ENCODE assay signal across 16 cellular contexts in the genomic region with DNA sequence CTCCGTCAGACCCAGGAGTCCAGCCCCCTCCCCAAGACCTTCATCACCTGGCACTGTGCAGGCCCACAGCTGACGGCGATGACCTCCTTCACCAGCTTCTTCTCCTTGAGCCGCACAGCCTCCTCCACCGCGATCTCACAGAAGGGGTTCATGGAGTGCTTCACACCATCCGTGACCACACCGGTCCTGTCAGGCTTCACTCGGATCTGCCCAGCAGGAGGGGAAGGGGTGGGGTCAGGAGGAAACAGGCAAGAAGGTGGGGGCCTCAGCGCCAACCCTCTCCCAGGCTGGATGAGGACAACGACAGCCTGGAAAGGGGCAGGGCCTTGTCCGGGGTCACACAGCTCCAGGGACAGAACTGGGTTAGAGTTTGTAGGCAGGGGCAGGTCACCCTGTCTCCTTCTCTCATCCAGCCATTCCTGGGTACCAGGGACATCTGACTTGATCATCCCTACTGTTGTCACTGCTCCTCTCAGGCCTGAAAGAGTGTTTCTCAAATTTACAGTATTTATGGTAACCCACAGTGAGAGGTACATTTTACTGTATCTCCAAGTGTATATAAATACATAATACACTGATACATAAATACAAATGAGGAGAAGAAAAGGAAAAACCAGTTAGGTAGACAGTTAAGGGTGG. TPM values are rescaled to one million over a fixed set of nuclear protein-coding genes. Genes with fewer than 3 reads are reported as not detected.
DNase-seq lines count a peak whose midpoint lies in the region; ATAC-seq, FAIRE-seq and TF ChIP-seq lines count a peak whose summit lies in the region.
"Had no signal": no experiment of that assay in that cellular context is flagged by ENCODE, and none has a peak within 500 bp of the region (broad histone marks: within the 10 kb centered on the region; RNA-seq: fewer than 3 reads in every experiment).

No MANE protein-coding gene starts in this region.

- intact Hi-C loops in pancreas (cut with DNase I) = no loop called here

- H3K27ac ChIP-seq in VCaP (peak overlapping the region; percentile 45), smooth muscle cell (ENCODE audit: low read depth) (peak overlapping the region; percentile 1), pancreas (no peak overlapping the region)

- H3K4me1 ChIP-seq in smooth muscle cell (ENCODE audit: low read depth) = peaks cover 13% of the 10 kb centered on the region
- H3K4me1 ChIP-seq in pancreas = no peaks in the 10 kb centered on the region

- no peaks in the 10 kb centered on the region for H3K79me2 ChIP-seq in smooth muscle cell (ENCODE audit: low read depth)

- H3K36me3 ChIP-seq in smooth muscle cell (ENCODE audit: low read depth) (no peaks in the 10 kb centered on the region), pancreas (peaks cover 0 to 9% (median 0%) of the 10 kb centered on the region in 3 donors)

- TF ChIP-seq CTCF in VCaP (conservative IDR thresholded peaks at IDR 0.05) (no peak), glutamatergic neuron (IDR thresholded peaks at IDR 0.05; ENCODE audit: partially characterized antibody, unreplicated experiment) (no peak), smooth muscle cell (IDR thresholded peaks at IDR 0.05; ENCODE audit: borderline replicate concordance, insufficient read depth, poor library complexity, severe bottlenecking) (no peak), pancreas (IDR thresholded peaks at IDR 0.05) (no peak)

- no peak for FAIRE-seq in pancreas (lab: Jason Lieb, UNC)

- peaks cover 2% of the 10 kb centered on the region for H4K20me1 ChIP-seq in smooth muscle cell (ENCODE audit: low read depth)

- H3K27me3 Mint-ChIP-seq in activated CD8-positive, alpha-beta memory T cell treated with anti-CD3 and anti-CD28 coated beads, Interleukin-2, amount 10 ng/mL, durations not matched to agents 7 days and 5 days = no peaks in the 10 kb centered on the region
- peaks cover 3% of the 10 kb centered on the region for H3K27me3 Mint-ChIP-seq in glutamatergic neuron (ENCODE audit: unreplicated experiment)

- 70% methylated on average over 12 of the region's 12 CpGs for WGBS in smooth muscle cell (ENCODE audit: low lambda C conversion rate)
- 71 to 79% methylated on average over 12 of the region's 12 CpGs for WGBS in pancreas, 2 donors

- H3K4me1 Mint-ChIP-seq in activated CD8-positive, alpha-beta memory T cell treated with anti-CD3 and anti-CD28 coated beads, Interleukin-2, amount 10 ng/mL, durations not matched to agents 7 days and 5 days = peaks cover 15% of the 10 kb centered on the region
- H3K4me1 Mint-ChIP-seq in glutamatergic neuron (ENCODE audit: low read depth, unreplicated experiment) = peaks cover 5% of the 10 kb centered on the region

- peaks cover 29% of the 10 kb centered on the region for H3K36me3 Mint-ChIP-seq in activated CD8-positive, alpha-beta memory T cell treated with anti-CD3 and anti-CD28 coated beads, Interleukin-2, amount 10 ng/mL, durations not matched to agents 7 days and 5 days
- peaks cover 11% of the 10 kb centered on the region for H3K36me3 Mint-ChIP-seq in glutamatergic neuron (ENCODE audit: unreplicated experiment)

- H3K9ac ChIP-seq in smooth muscle cell (ENCODE audit: low read depth) = no peak overlapping the region

- H3K27me3 ChIP-seq in smooth muscle cell (ENCODE audit: low read depth) = no peaks in the 10 kb centered on the region
- no peaks in the 10 kb centered on the region for H3K27me3 ChIP-seq in pancreas

- H3K4me3 ChIP-seq in smooth muscle cell (no peak overlapping the region), pancreas (no peak overlapping the region)

- H3K9me3 ChIP-seq in smooth muscle cell (replicated peaks; ENCODE audit: low read depth) (no peaks in the 10 kb centered on the region), pancreas (no peaks in the 10 kb centered on the region)

- H3K4me3 Mint-ChIP-seq in activated CD8-positive, alpha-beta memory T cell treated with anti-CD3 and anti-CD28 coated beads, Interleukin-2, amount 10 ng/mL, durations not matched to agents 7 days and 5 days = no peak overlapping the region
- peak overlapping the region; percentile 81 for H3K4me3 Mint-ChIP-seq in glutamatergic neuron (ENCODE audit: unreplicated experiment)

- no peak overlapping the region for H2AFZ ChIP-seq in smooth muscle cell (ENCODE audit: low read depth)

- peaks cover 6% of the 10 kb centered on the region for H3F3A ChIP-seq in smooth muscle cell (ENCODE audit: low read depth)

- peak; percentile 14 for ATAC-seq in activated CD8-positive, alpha-beta memory T cell treated with anti-CD3 and anti-CD28 coated beads, Interleukin-2, amount 10 ng/mL, durations not matched to agents 7 days and 5 days
- ATAC-seq in GM21515 (IDR thresholded peaks at IDR 0.05; ENCODE audit: unreplicated experiment) (no peak), pancreas (no peak), GM21360 (IDR thresholded peaks at IDR 0.05; ENCODE audit: unreplicated experiment) (no peak)

- no peak for DNase-seq in activated CD8-positive, alpha-beta memory T cell treated with anti-CD3 and anti-CD28 coated beads, Interleukin-2, amount 10 ng/mL, durations not matched to agents 7 days and 5 days
- no peak for DNase-seq in activated CD8-positive, alpha-beta memory T cell treated with anti-CD3 and anti-CD28 coated beads, Interleukin-2, amount 50 U/mL, for 4 hours
- DNase-seq in glutamatergic neuron (peak; percentile 66), smooth muscle cell (lab: John Stamatoyannopoulos, UW; ENCODE audit: unreplicated experiment) (no peak), pancreas (no peak)
- DNase-seq: ACHN; activated CD4-positive, CD25-positive, alpha-beta regulatory T cell treated with anti-CD3 and anti-CD28 coated beads, Interleukin-2, amount 50 U/mL, for 72 hours; NCI-H526; SIG-M5; stimulated activated CD4-positive, alpha-beta T cell treated with anti-CD3 and anti-CD28 coated beads, Interleukin-4, amount 100 ng/mL, for 4 hours had no signal

- no peaks in the 10 kb centered on the region for H3K9me3 Mint-ChIP-seq in activated CD8-positive, alpha-beta memory T cell treated with anti-CD3 and anti-CD28 coated beads, Interleukin-2, amount 10 ng/mL, durations not matched to agents 7 days and 5 days (ENCODE audit: low read depth)
- peaks cover 15% of the 10 kb centered on the region for H3K9me3 Mint-ChIP-seq in glutamatergic neuron (ENCODE audit: unreplicated experiment)

- no peak overlapping the region for H3K4me2 ChIP-seq in smooth muscle cell

- CTCF ChIA-PET in activated CD8-positive, alpha-beta memory T cell treated with anti-CD3 and anti-CD28 coated beads, Interleukin-2, amount 10 ng/mL, durations not matched to agents 7 days and 5 days (lab: Charles Lee) = interaction anchor here (0.7 to 1.1 kb wide), 4 partner anchors 11 to 67 kb away, joined by 3 to 5 read pairs (median 3); a partner anchor contains a TSS

- H3K27ac Mint-ChIP-seq in activated CD8-positive, alpha-beta memory T cell treated with anti-CD3 and anti-CD28 coated beads, Interleukin-2, amount 10 ng/mL, durations not matched to agents 7 days and 5 days = peak overlapping the region; percentile 70
- H3K27ac Mint-ChIP-seq in glutamatergic neuron (ENCODE audit: unreplicated experiment) = peak overlapping the region; percentile 93

RNA-seq across cellular contexts. Expression of a gene that starts 12.0 kb away (rescaled TPM):
- 100 to 1,000 TPM; 121 to 123 TPM for total RNA-seq in activated CD8-positive, alpha-beta memory T cell treated with anti-CD3 and anti-CD28 coated beads, Interleukin-2, amount 10 ng/mL, durations not matched to agents 7 days and 5 days
- total RNA-seq in glutamatergic neuron (ENCODE audit: unreplicated experiment) (77.7 TPM), smooth muscle cell (38.0 and 51.1 TPM in 2 replicates), pancreas (10 to 100 TPM; 34.0 to 50.2 (median 45.0) TPM)
- polyA plus RNA-seq in smooth muscle cell (94.5 and 108 TPM in 2 replicates), pancreas (10 to 100 TPM; 56.3 to 77.4 TPM)

RNA-seq across cellular contexts. Expression of a gene that starts 12.3 kb away (rescaled TPM):
- 1 to 10 TPM; 1.8 to 2.2 TPM for total RNA-seq in activated CD8-positive, alpha-beta memory T cell treated with anti-CD3 and anti-CD28 coated beads, Interleukin-2, amount 10 ng/mL, durations not matched to agents 7 days and 5 days
- total RNA-seq in glutamatergic neuron (ENCODE audit: unreplicated experiment) (3.5 TPM), smooth muscle cell (0.63 and 2.2 TPM in 2 replicates), pancreas (1 to 10 TPM in 1 of 6 donors, under 1 TPM in 4, not detected in 1; 0.16 to 1.1 (median 0.35) TPM)
- polyA plus RNA-seq in smooth muscle cell (2.5 and 4.2 TPM in 2 replicates), pancreas (under 1 TPM; 0.94 to 0.99 TPM)

RNA-seq across cellular contexts. Expression of a gene that starts 14.6 kb away (rescaled TPM):
- total RNA-seq in activated CD8-positive, alpha-beta memory T cell treated with anti-CD3 and anti-CD28 coated beads, Interleukin-2, amount 10 ng/mL, durations not matched to agents 7 days and 5 days = 10 to 100 TPM; 19.1 to 27.8 TPM
- total RNA-seq in glutamatergic neuron (ENCODE audit: unreplicated experiment) (not detected), smooth muscle cell (not detected in 2 replicates), pancreas (1 to 10 TPM in 1 of 6 donors, under 1 TPM in 4, not detected in 1; 0.46 to 1.5 (median 0.61) TPM)
- polyA plus RNA-seq in smooth muscle cell (1.4 TPM in 1 of 2 replicates, not detected in the other), pancreas (1 to 10 TPM; 4.3 to 7.7 TPM)
- total RNA-seq: liver, pulmonary artery endothelial cell, subcutaneous adipose tissue had no signal

RNA-seq across cellular contexts. Expression of a gene that starts 18.2 kb away (rescaled TPM):
- total RNA-seq in activated CD8-positive, alpha-beta memory T cell treated with anti-CD3 and anti-CD28 coated beads, Interleukin-2, amount 10 ng/mL, durations not matched to agents 7 days and 5 days = 1,000 to 10,000 TPM in 1 of 2 experiments, 100 to 1,000 TPM in 1; 852 to 1,014 TPM
- total RNA-seq in glutamatergic neuron (ENCODE audit: unreplicated experiment) (not detected), smooth muscle cell (not detected in 2 replicates), pancreas (1 to 10 TPM in 3 of 6 donors, under 1 TPM in 1, not detected in 2; 0.98 to 2.1 (median 1.3) TPM)
- polyA plus RNA-seq in smooth muscle cell (not detected in 2 replicates), pancreas (under 1 TPM; 0.56 to 0.80 TPM)
- total RNA-seq: pulmonary artery endothelial cell had no signal

RNA-seq across cellular contexts. Expression of a gene that starts 33.6 kb away (rescaled TPM):
- total RNA-seq in activated CD8-positive, alpha-beta memory T cell treated with anti-CD3 and anti-CD28 coated beads, Interleukin-2, amount 10 ng/mL, durations not matched to agents 7 days and 5 days = under 1 TPM in 1 of 2 experiments, not detected in 1; 0.23 TPM
- total RNA-seq in glutamatergic neuron (ENCODE audit: unreplicated experiment) (not detected), smooth muscle cell (not detected in 2 replicates), pancreas (not detected)
- polyA plus RNA-seq in smooth muscle cell (not detected in 2 replicates), pancreas (not detected)
- total RNA-seq: liver, pulmonary artery endothelial cell, subcutaneous adipose tissue had no signal
- polyA plus RNA-seq: liver had no signal

Comparison
In these comparisons a context has a peak if more than half of its experiments do, and no peak if none do; other contexts are left out.
1. H3K27ac ChIP-seq: peak in VCaP (single experiment) and smooth muscle cell (single experiment); none in pancreas (0 of 4).
2. RNA of a gene that starts 14.6 kb away (total RNA-seq): 19.1 to 27.8 TPM in activated CD8-positive, alpha-beta memory T cell treated with anti-CD3 and anti-CD28 coated beads, Interleukin-2, amount 10 ng/mL, durations not matched to agents 7 days and 5 days; not detected in glutamatergic neuron (single experiment), 0.46 to 1.5 TPM in pancreas and not detected in smooth muscle cell; every median in the first group is over 4 times any median in the second.